In the genomic region with DNA sequence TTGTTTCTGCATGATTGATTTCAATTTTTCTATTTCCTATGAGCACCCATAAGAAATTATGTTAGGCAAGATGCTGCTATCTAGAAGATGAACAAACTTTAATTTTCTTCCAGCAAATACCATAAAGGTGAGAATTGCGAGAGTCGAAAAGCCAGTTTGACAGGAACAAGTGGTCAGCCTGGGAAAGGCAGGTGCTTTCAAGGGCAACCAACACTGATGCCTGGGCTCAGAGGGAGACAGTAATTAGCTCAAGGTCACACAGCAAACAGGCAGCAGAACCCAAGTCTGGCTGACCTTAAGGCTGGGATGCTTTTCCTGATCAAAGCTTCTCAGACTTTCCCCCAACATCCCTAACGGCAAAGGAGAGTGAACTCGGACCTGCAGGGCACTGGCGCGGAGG, we compare ENCODE assay signal across 27 cellular contexts. TPM values are rescaled to one million over a fixed set of nuclear protein-coding genes. Genes with fewer than 3 reads are reported as not detected.
"Had no signal": no experiment of that assay in that cellular context is flagged by ENCODE, and none has a peak within 500 bp of the region (broad histone marks: within the 10 kb centered on the region; RNA-seq: fewer than 3 reads in every experiment).

No MANE protein-coding gene starts in this region.

- H3K27ac Mint-ChIP-seq: activated CD4-positive, alpha-beta T cell treated with anti-CD3 and anti-CD28 coated beads for 36 hours; activated CD8-positive, alpha-beta T cell treated with anti-CD3 and anti-CD28 coated beads, Interleukin-2, amount 10 ng/mL, durations not matched to agents 7 days and 5 days; activated naive CD4-positive, alpha-beta T cell treated with anti-CD3 and anti-CD28 coated beads, Interleukin-2, amount 50 U/mL, for 24 hours; activated T-helper 1 cell treated with anti-CD3 and anti-CD28 coated beads, Interleukin-12 subunit alpha, Interleukin-12 subunit beta, Interleukin-2, Interleukin-4 antibody, amounts not matched to agents 30 ng/mL and 10 ng/mL and 1 ng/mL, durations not matched to agents 14 hours and 24 hours and 36 hours; T-cell had no signal

- DNase-seq: activated CD4-positive, alpha-beta T cell treated with anti-CD3 and anti-CD28 coated beads for 36 hours; activated CD4-positive, alpha-beta T cell treated with anti-CD3 and anti-CD28 coated beads, Interleukin-2, amount 50 U/mL, for 1 hour; activated CD8-positive, alpha-beta memory T cell treated with anti-CD3 and anti-CD28 coated beads, Interleukin-2, amount 50 U/mL, for 48 hours; activated CD8-positive, alpha-beta T cell treated with anti-CD3 and anti-CD28 coated beads, Interleukin-2, amount 10 ng/mL, durations not matched to agents 7 days and 5 days; activated effector memory CD4-positive, alpha-beta T cell treated with Interleukin-2 at 50 U/mL for 16 hours; activated naive CD4-positive, alpha-beta T cell; activated T-cell treated with anti-CD3 and anti-CD28 coated beads, Interleukin-2, amount 50 U/mL, for 1 hour; aorta; Kasumi-1; KBM-7; NCI-H1048; NCI-H1417; NCI-H2029; NCI-H2107; NCI-H226; NCI-H526; NK-92 treated with Interleukin-12 subunit alpha and Interleukin-12 subunit beta, amount 100 ng/mL, for 24 hours; SHP77; T-cell; T-helper 2 cell; T1000; WERI-Rb-1 had no signal

- ATAC-seq: activated CD4-positive, alpha-beta T cell treated with anti-CD3 and anti-CD28 coated beads for 36 hours; activated CD8-positive, alpha-beta T cell treated with anti-CD3 and anti-CD28 coated beads, Interleukin-2, amount 10 ng/mL, durations not matched to agents 7 days and 5 days; T-cell had no signal

- H3K9me3 Mint-ChIP-seq: activated naive CD4-positive, alpha-beta T cell treated with anti-CD3 and anti-CD28 coated beads, Interleukin-2, amount 50 U/mL, for 24 hours; activated T-helper 1 cell treated with anti-CD3 and anti-CD28 coated beads, Interleukin-12 subunit alpha, Interleukin-12 subunit beta, Interleukin-2, Interleukin-4 antibody, amounts not matched to agents 30 ng/mL and 10 ng/mL and 1 ng/mL, durations not matched to agents 14 hours and 24 hours and 36 hours; central memory CD8-positive, alpha-beta T cell; T-cell had no signal

- H3K27me3 Mint-ChIP-seq: activated CD4-positive, alpha-beta T cell treated with anti-CD3 and anti-CD28 coated beads for 36 hours; activated naive CD4-positive, alpha-beta T cell treated with anti-CD3 and anti-CD28 coated beads, Interleukin-2, amount 50 U/mL, for 24 hours had no signal

- H3K36me3 ChIP-seq: WERI-Rb-1 had no signal

- H3K27ac ChIP-seq: WERI-Rb-1 had no signal

- H3K36me3 Mint-ChIP-seq: activated naive CD4-positive, alpha-beta T cell treated with anti-CD3 and anti-CD28 coated beads, Interleukin-2, amount 50 U/mL, for 24 hours; T-cell had no signal

- H3K4me1 Mint-ChIP-seq: activated naive CD4-positive, alpha-beta T cell treated with anti-CD3 and anti-CD28 coated beads, Interleukin-2, amount 50 U/mL, for 24 hours; central memory CD8-positive, alpha-beta T cell had no signal

- H3K4me3 Mint-ChIP-seq: activated CD4-positive, alpha-beta T cell treated with anti-CD3 and anti-CD28 coated beads for 36 hours; activated CD8-positive, alpha-beta T cell treated with anti-CD3 and anti-CD28 coated beads, Interleukin-2, amount 10 ng/mL, durations not matched to agents 7 days and 5 days; activated naive CD4-positive, alpha-beta T cell treated with anti-CD3 and anti-CD28 coated beads, Interleukin-2, amount 50 U/mL, for 24 hours; activated T-helper 1 cell treated with anti-CD3 and anti-CD28 coated beads, Interleukin-12 subunit alpha, Interleukin-12 subunit beta, Interleukin-2, Interleukin-4 antibody, amounts not matched to agents 30 ng/mL and 10 ng/mL and 1 ng/mL, durations not matched to agents 14 hours and 24 hours and 36 hours; central memory CD8-positive, alpha-beta T cell; T-cell had no signal

RNA-seq across cellular contexts. Expression of a gene that starts 22.2 kb away (rescaled TPM):
- total RNA-seq: activated CD8-positive, alpha-beta T cell treated with anti-CD3 and anti-CD28 coated beads, Interleukin-2, amount 10 ng/mL, durations not matched to agents 7 days and 5 days; M059J; NCI-H460; T-cell had no signal

RNA-seq across cellular contexts. Expression of a gene that starts 43.0 kb away (rescaled TPM):
- total RNA-seq: M059J, NCI-H460 had no signal
